ENCODE assay signal across 25 cellular contexts in the genomic region with DNA sequence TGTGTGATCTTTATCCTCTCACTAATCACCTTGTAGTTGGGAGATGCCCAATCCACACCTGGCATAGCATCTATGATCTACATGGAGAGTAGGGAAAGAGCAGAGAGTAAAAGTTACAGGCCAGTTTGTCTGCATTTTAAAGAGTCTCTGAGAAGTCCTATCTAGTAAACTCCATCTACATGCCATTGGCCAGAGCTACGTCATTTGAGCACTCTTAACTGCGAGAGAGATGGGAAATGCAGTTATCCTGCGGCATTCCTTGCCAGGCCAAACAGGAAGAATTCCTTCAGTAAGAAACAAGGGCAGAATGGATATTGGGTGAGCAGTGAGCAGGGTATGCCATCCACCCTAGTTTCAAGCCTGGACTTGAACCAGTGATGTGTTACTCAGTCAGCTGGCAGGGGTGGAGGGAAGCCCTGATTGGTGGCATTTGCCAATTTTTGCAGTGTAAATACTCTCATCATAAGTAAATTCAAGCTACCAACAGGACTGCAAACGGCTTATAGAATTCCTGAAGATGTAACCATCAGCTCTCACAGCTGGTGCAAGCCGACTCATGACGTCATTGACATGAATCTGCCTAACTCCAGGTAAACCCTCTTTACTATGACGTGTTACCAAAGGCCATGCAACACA.
"Had no signal": no experiment of that assay in that cellular context is flagged by ENCODE, and none has a peak within 500 bp of the region (broad histone marks: within the 10 kb centered on the region; RNA-seq: fewer than 3 reads in every experiment).

No MANE protein-coding gene starts in this region.

- H3K27me3 ChIP-seq: SJSA1 had no signal

- H3K4me3 Mint-ChIP-seq: activated CD8-positive, alpha-beta T cell treated with anti-CD3 and anti-CD28 coated beads for 36 hours; activated naive CD4-positive, alpha-beta T cell treated with anti-CD3 and anti-CD28 coated beads, Interleukin-2, amount 50 U/mL, for 24 hours; central memory CD8-positive, alpha-beta T cell; T-helper 2 cell treated with Interferon-gamma antibody and Interleukin-4, amounts not matched to agents 5 μg/mL and 100 μg/mL, for 36 hours had no signal

- DNase-seq: activated CD4-positive, alpha-beta T cell treated with anti-CD3 and anti-CD28 coated beads for 4 hours; activated CD8-positive, alpha-beta memory T cell treated with anti-CD3 and anti-CD28 coated beads, Interleukin-2, amount 50 U/mL, for 48 hours; activated CD8-positive, alpha-beta T cell treated with anti-CD3 and anti-CD28 coated beads for 36 hours; activated T-cell treated with anti-CD3 and anti-CD28 coated beads, Interleukin-2, amount 50 U/mL, for 1 hour; aorta; Kasumi-1; NCI-H1092; NCI-H1417; NCI-H1930; NCI-H2107; NCI-H345; NCI-H510A; NCI-H526 treated with DMSO at 0.1 percent for 48 hours; NCI-H82; OCI-M1; RPMI8226; SHP77; SW 1271 had no signal

- H3K9me3 Mint-ChIP-seq: activated CD8-positive, alpha-beta T cell treated with anti-CD3 and anti-CD28 coated beads for 36 hours; activated naive CD4-positive, alpha-beta T cell treated with anti-CD3 and anti-CD28 coated beads, Interleukin-2, amount 50 U/mL, for 24 hours; T-helper 2 cell treated with Interferon-gamma antibody and Interleukin-4, amounts not matched to agents 5 μg/mL and 100 μg/mL, for 36 hours had no signal

- H3K27ac Mint-ChIP-seq: activated CD8-positive, alpha-beta T cell treated with anti-CD3 and anti-CD28 coated beads for 36 hours; activated naive CD4-positive, alpha-beta T cell treated with anti-CD3 and anti-CD28 coated beads, Interleukin-2, amount 50 U/mL, for 24 hours; T-helper 2 cell treated with Interferon-gamma antibody and Interleukin-4, amounts not matched to agents 5 μg/mL and 100 μg/mL, for 36 hours had no signal

- H3K36me3 Mint-ChIP-seq: activated naive CD4-positive, alpha-beta T cell treated with anti-CD3 and anti-CD28 coated beads, Interleukin-2, amount 50 U/mL, for 24 hours had no signal

- H3K27me3 Mint-ChIP-seq: activated naive CD4-positive, alpha-beta T cell treated with anti-CD3 and anti-CD28 coated beads, Interleukin-2, amount 50 U/mL, for 24 hours; central memory CD8-positive, alpha-beta T cell had no signal

- H3K36me3 ChIP-seq: SJSA1 had no signal

- ATAC-seq: activated CD4-positive, CD25-positive, alpha-beta regulatory T cell treated with anti-CD3 and anti-CD28 coated beads, Interleukin-2, amount 50 U/mL, for 24 hours; activated CD8-positive, alpha-beta T cell treated with anti-CD3 and anti-CD28 coated beads for 36 hours; Panc1; SK-N-SH treated with all-trans-retinoic acid at 6 μM for 48 hours had no signal

- H3K4me1 Mint-ChIP-seq: activated naive CD4-positive, alpha-beta T cell treated with anti-CD3 and anti-CD28 coated beads, Interleukin-2, amount 50 U/mL, for 24 hours; central memory CD8-positive, alpha-beta T cell had no signal

- H3K4me3 ChIP-seq: SJSA1 had no signal

- H3K27ac ChIP-seq: SJSA1 had no signal
